ENCODE assay signal across 23 cellular contexts in genomic region chrX:568341-568740, GRCh38.
"Had no signal": no experiment of that assay in that cellular context is flagged by ENCODE, and none has a peak within 500 bp of the region (broad histone marks: within the 10 kb centered on the region; RNA-seq: fewer than 3 reads in every experiment).

No MANE protein-coding gene starts in this region.

- DNase-seq: activated CD4-positive, alpha-beta memory T cell treated with anti-CD3 and anti-CD28 coated beads for 36 hours; activated CD4-positive, alpha-beta T cell treated with anti-CD3 and anti-CD28 coated beads, Interleukin-2, amount 10 ng/mL, durations not matched to agents 7 days and 5 days; activated CD4-positive, CD25-positive, alpha-beta regulatory T cell treated with anti-CD3 and anti-CD28 coated beads, Interleukin-2, amount 50 U/mL, for 72 hours; activated CD8-positive, alpha-beta memory T cell treated with anti-CD3 and anti-CD28 coated beads, Interleukin-2, amount 50 U/mL, for 4 hours; activated T-cell treated with anti-CD3 and anti-CD28 coated beads, Interleukin-2, amount 50 U/mL, for 72 hours; amygdala; cortex of kidney; MG63; NCI-H1092 treated with DMSO at 0.1 percent for 48 hours; NCI-H1436; NCI-H1694 treated with DMSO at 0.1 percent for 48 hours; NCI-H2029 treated with DMSO at 0.1 percent for 48 hours; NCI-H446; NCI-H524 treated with DMSO at 0.1 percent for 48 hours; NCI-H774; NK-92 treated with Interleukin-12 subunit alpha and Interleukin-12 subunit beta, amount 100 ng/mL, for 24 hours; SIG-M5; T-helper 17 cell; T-helper 9 cell had no signal

- H3K27ac Mint-ChIP-seq: activated CD4-positive, alpha-beta memory T cell treated with anti-CD3 and anti-CD28 coated beads for 36 hours; activated CD4-positive, alpha-beta T cell treated with anti-CD3 and anti-CD28 coated beads, Interleukin-2, amount 10 ng/mL, durations not matched to agents 7 days and 5 days; activated naive CD4-positive, alpha-beta T cell treated with anti-CD3 and anti-CD28 coated beads, Interleukin-2, amount 50 U/mL, for 24 hours; activated T-cell treated with anti-CD3 and anti-CD28 coated beads, Interleukin-2, amount 50 U/mL, for 72 hours; brain; T-helper 17 cell; WTC11 had no signal

- H3K9me3 Mint-ChIP-seq: activated naive CD4-positive, alpha-beta T cell treated with anti-CD3 and anti-CD28 coated beads, Interleukin-2, amount 50 U/mL, for 24 hours had no signal

- H3K4me1 Mint-ChIP-seq: activated CD4-positive, alpha-beta T cell treated with anti-CD3 and anti-CD28 coated beads, Interleukin-2, amount 10 ng/mL, durations not matched to agents 7 days and 5 days; activated naive CD4-positive, alpha-beta T cell treated with anti-CD3 and anti-CD28 coated beads, Interleukin-2, amount 50 U/mL, for 24 hours; brain; central memory CD8-positive, alpha-beta T cell; T-helper 17 cell; WTC11 had no signal

- H3K36me3 Mint-ChIP-seq: activated CD4-positive, alpha-beta memory T cell treated with anti-CD3 and anti-CD28 coated beads for 36 hours; activated naive CD4-positive, alpha-beta T cell treated with anti-CD3 and anti-CD28 coated beads, Interleukin-2, amount 50 U/mL, for 24 hours; brain; WTC11 had no signal

- H3K4me3 Mint-ChIP-seq: activated CD4-positive, alpha-beta memory T cell treated with anti-CD3 and anti-CD28 coated beads for 36 hours; activated CD4-positive, alpha-beta T cell treated with anti-CD3 and anti-CD28 coated beads, Interleukin-2, amount 10 ng/mL, durations not matched to agents 7 days and 5 days; activated naive CD4-positive, alpha-beta T cell treated with anti-CD3 and anti-CD28 coated beads, Interleukin-2, amount 50 U/mL, for 24 hours; activated T-cell treated with anti-CD3 and anti-CD28 coated beads, Interleukin-2, amount 50 U/mL, for 72 hours; brain; central memory CD8-positive, alpha-beta T cell; T-helper 17 cell; WTC11 had no signal

- ATAC-seq: T-helper 17 cell, WTC11 had no signal

- H3K27me3 Mint-ChIP-seq: activated CD4-positive, alpha-beta memory T cell treated with anti-CD3 and anti-CD28 coated beads for 36 hours; activated CD4-positive, alpha-beta T cell treated with anti-CD3 and anti-CD28 coated beads, Interleukin-2, amount 10 ng/mL, durations not matched to agents 7 days and 5 days; activated naive CD4-positive, alpha-beta T cell treated with anti-CD3 and anti-CD28 coated beads, Interleukin-2, amount 50 U/mL, for 24 hours; central memory CD8-positive, alpha-beta T cell; T-helper 17 cell had no signal
